Comparison of ENCODE assay signal across 15 cellular contexts in genomic region chr1:80384037-80384830, GRCh38.
"Had no signal": no experiment of that assay in that cellular context is flagged by ENCODE, and none has a peak within 500 bp of the region (broad histone marks: within the 10 kb centered on the region; RNA-seq: fewer than 3 reads in every experiment).

No MANE protein-coding gene starts in this region.

- H3K36me3 ChIP-seq: gastroesophageal sphincter, heart right ventricle, transverse colon had no signal

- H3K27me3 ChIP-seq: gastroesophageal sphincter, heart right ventricle, transverse colon had no signal

- H3K4me3 ChIP-seq: gastroesophageal sphincter, heart right ventricle, mucosa of descending colon, transverse colon had no signal

- DNase-seq: activated CD4-positive, alpha-beta T cell treated with anti-CD3 and anti-CD28 coated beads, Interleukin-2, amount 50 U/mL, for 48 hours; activated naive CD4-positive, alpha-beta T cell treated with anti-CD3 and anti-CD28 coated beads for 36 hours; activated naive CD8-positive, alpha-beta T cell treated with anti-CD3 and anti-CD28 coated beads, Interleukin-2, amount 50 U/mL, for 24 hours; effector CD8-positive, alpha-beta T cell; heart right ventricle; mucosa of descending colon; naive thymus-derived CD4-positive, alpha-beta T cell; stimulated activated naive CD4-positive, alpha-beta T cell; T-helper 1 cell; T1000; transverse colon had no signal

- H3K4me1 ChIP-seq: gastroesophageal sphincter, heart right ventricle, parathyroid adenoma, transverse colon had no signal

- H3K27ac ChIP-seq: gastroesophageal sphincter, heart right ventricle, parathyroid adenoma, transverse colon had no signal

- ATAC-seq: activated naive CD8-positive, alpha-beta T cell treated with anti-CD3 and anti-CD28 coated beads, Interleukin-2, amount 50 U/mL, for 24 hours; gastroesophageal sphincter; heart right ventricle; left lobe of liver; mucosa of descending colon; naive thymus-derived CD4-positive, alpha-beta T cell; SK-N-SH treated with all-trans-retinoic acid at 6 μM for 48 hours had no signal
